34 cellular contexts compared by ENCODE assay signal in genomic region chr16:72725643-72726042, GRCh38.
"Had no signal": no experiment of that assay in that cellular context is flagged by ENCODE, and none has a peak within 500 bp of the region (broad histone marks: within the 10 kb centered on the region; RNA-seq: fewer than 3 reads in every experiment).

No MANE protein-coding gene starts in this region.

- H3K4me2 ChIP-seq: KMS-11 had no signal

- H3K4me3 ChIP-seq: MG63 had no signal

- DNase-seq: Karpas-422, Kasumi-1, MG63, MM.1S, MV-4-11, NCI-H1048, NCI-H1092, NCI-H1092 treated with DMSO at 0.1 percent for 48 hours, NCI-H1105, NCI-H1105 treated with DMSO at 0.1 percent for 48 hours, NCI-H1417 treated with DMSO at 0.1 percent for 48 hours, NCI-H1436, NCI-H1436 treated with DMSO at 0.1 percent for 48 hours, NCI-H146, NCI-H1694, NCI-H1694 treated with DMSO at 0.1 percent for 48 hours, NCI-H187, NCI-H187 treated with DMSO at 0.1 percent for 48 hours, NCI-H1930, NCI-H2029, NCI-H2029 treated with DMSO at 0.1 percent for 48 hours, NCI-H2081 treated with DMSO at 0.1 percent for 48 hours, NCI-H2107, NCI-H2171, NCI-H2171 treated with DMSO at 0.1 percent for 48 hours, NCI-H2227 treated with DMSO at 0.1 percent for 48 hours, NCI-H226, NCI-H345, NCI-H446, NCI-H446 treated with DMSO at 0.1 percent for 48 hours, NCI-H510A, NCI-H510A treated with DMSO at 0.1 percent for 48 hours, NCI-H524 had no signal

- H3K9ac ChIP-seq: KMS-11 had no signal

- H3K9me3 ChIP-seq: MG63 had no signal

- H3K27me3 ChIP-seq: MG63 had no signal

- H3K27ac ChIP-seq: KMS-11 had no signal

- H3K36me3 ChIP-seq: MG63 had no signal
